Comparison of ENCODE assay signal across 15 cellular contexts in genomic region chr1:24252185-24252584, GRCh38.
DNase-seq lines count a peak whose midpoint lies in the region; ATAC-seq and TF ChIP-seq lines count a peak whose summit lies in the region.
"Had no signal": no experiment of that assay in that cellular context is flagged by ENCODE, and none has a peak within 500 bp of the region (broad histone marks: within the 10 kb centered on the region; RNA-seq: fewer than 3 reads in every experiment).

No MANE protein-coding gene starts in this region.

- H3K4me3 ChIP-seq in neutrophil (ENCODE audit: low read depth in 1 of 2, low read length in 1 of 2), result no peak overlapping the region
- H3K4me3 ChIP-seq: BLaER1, GM23338 had no signal

- ATAC-seq in activated naive CD4-positive, alpha-beta T cell treated with anti-CD3 and anti-CD28 coated beads, Interleukin-2, amount 50 U/mL, for 72 hours, result no peak
- ATAC-seq in natural killer cell (no peak), GM18517 (IDR thresholded peaks at IDR 0.05; ENCODE audit: unreplicated experiment) (no peak)
- ATAC-seq: GM23338, HCT116 had no signal

- H3K9me3 Mint-ChIP-seq in activated naive CD4-positive, alpha-beta T cell treated with anti-CD3 and anti-CD28 coated beads, Interleukin-2, amount 50 U/mL, for 72 hours, result no peaks in the 10 kb centered on the region
- no peaks in the 10 kb centered on the region for H3K9me3 Mint-ChIP-seq in natural killer cell
- H3K9me3 Mint-ChIP-seq: CD4-positive, alpha-beta memory T cell; GM23338 had no signal

- TF ChIP-seq CTCF in neutrophil (IDR thresholded peaks at IDR 0.05) (no peak), natural killer cell (IDR thresholded peaks at IDR 0.05) (no peak)

- intact Hi-C loops in natural killer cell (cut with micrococcal nuclease), result no loop called here

- no peaks in the 10 kb centered on the region for H3K27me3 ChIP-seq in neutrophil
- H3K27me3 ChIP-seq: BLaER1 had no signal

- no peaks in the 10 kb centered on the region for H3K36me3 Mint-ChIP-seq in activated naive CD4-positive, alpha-beta T cell treated with anti-CD3 and anti-CD28 coated beads, Interleukin-2, amount 50 U/mL, for 72 hours
- H3K36me3 Mint-ChIP-seq in natural killer cell, result no peaks in the 10 kb centered on the region
- H3K36me3 Mint-ChIP-seq: CD14-positive monocyte; CD4-positive, alpha-beta memory T cell had no signal

- DNase-seq in DMS79 (lab: John Stamatoyannopoulos, UW), result peak; percentile 55
- peak; percentile 4 for DNase-seq in HT-29 (ENCODE audit: low spot score)
- DNase-seq in kidney glomerular epithelial cell (lab: John Stamatoyannopoulos, UW), result peak; percentile 38
- no peak for DNase-seq in activated naive CD4-positive, alpha-beta T cell treated with anti-CD3 and anti-CD28 coated beads, Interleukin-2, amount 50 U/mL, for 72 hours (ENCODE audit: low spot score in 2 of 2)
- DNase-seq in activated gamma-delta T cell treated with Interleukin-2 at 50 U/mL for 16 hours, result no peak
- DNase-seq in natural killer cell, result no peak
- DNase-seq: 8988T; CD4-positive, alpha-beta memory T cell; H7 had no signal

- H3K4me3 Mint-ChIP-seq in natural killer cell, result no peak overlapping the region
- H3K4me3 Mint-ChIP-seq: CD14-positive monocyte; CD4-positive, alpha-beta memory T cell; GM23338 had no signal

- peaks cover 0 to 2% of the 10 kb centered on the region in 2 donors for H3K27me3 Mint-ChIP-seq in natural killer cell (ENCODE audit: low read depth in 2 of 2)
- H3K27me3 Mint-ChIP-seq: CD4-positive, alpha-beta memory T cell had no signal

- no peak overlapping the region for H3K27ac Mint-ChIP-seq in activated naive CD4-positive, alpha-beta T cell treated with anti-CD3 and anti-CD28 coated beads, Interleukin-2, amount 50 U/mL, for 72 hours
- H3K27ac Mint-ChIP-seq in natural killer cell, result no peak overlapping the region
- H3K27ac Mint-ChIP-seq: CD14-positive monocyte, GM23338 had no signal

- H3K36me3 ChIP-seq in neutrophil, result no peaks in the 10 kb centered on the region
- H3K36me3 ChIP-seq: BLaER1 had no signal

- no peaks in the 10 kb centered on the region for H3K9me3 ChIP-seq in neutrophil
- H3K9me3 ChIP-seq: BLaER1 had no signal

- H3K4me1 ChIP-seq in neutrophil (ENCODE audit: control insufficient read depth in 1 of 2, insufficient read depth in 1 of 2, low read depth in 1 of 2, low read length in 1 of 2), result peaks cover 77 to 82% of the 10 kb centered on the region in 2 experiments
- H3K4me1 ChIP-seq: BLaER1 had no signal

- H3K4me1 Mint-ChIP-seq in natural killer cell, result no peaks in the 10 kb centered on the region
- H3K4me1 Mint-ChIP-seq: CD4-positive, alpha-beta memory T cell; GM23338 had no signal

- peak overlapping the region; percentile 77 for H3K27ac ChIP-seq in neutrophil
- H3K27ac ChIP-seq: BLaER1 had no signal

Comparison
In these comparisons a context has a peak if more than half of its experiments do, and no peak if none do; other contexts are left out.
1. DNase-seq: peak in DMS79 (single experiment), HT-29 (single experiment) and kidney glomerular epithelial cell (single experiment); none in activated naive CD4-positive, alpha-beta T cell treated with anti-CD3 and anti-CD28 coated beads, Interleukin-2, amount 50 U/mL, for 72 hours (0 of 2), activated gamma-delta T cell treated with Interleukin-2 at 50 U/mL for 16 hours (single experiment) and natural killer cell (single experiment).